23 cellular contexts compared by ENCODE assay signal in genomic region chr10:122663516-122664130, GRCh38. TPM values are rescaled to one million over a fixed set of nuclear protein-coding genes. Genes with fewer than 3 reads are reported as not detected.
"Had no signal": no experiment of that assay in that cellular context is flagged by ENCODE, and none has a peak within 500 bp of the region (broad histone marks: within the 10 kb centered on the region; RNA-seq: fewer than 3 reads in every experiment).

No MANE protein-coding gene starts in this region.

- H3K27ac ChIP-seq: KMS-11, SJSA1, SK-N-MC had no signal

- H3K36me3 ChIP-seq: SJSA1 had no signal

- H3K4me2 ChIP-seq: KMS-11 had no signal

- DNase-seq: Kasumi-1, MM.1S, NCI-H1092 treated with DMSO at 0.1 percent for 48 hours, NCI-H1436, NCI-H187, NCI-H2029 treated with DMSO at 0.1 percent for 48 hours, NCI-H2171 treated with DMSO at 0.1 percent for 48 hours, NCI-H2227 treated with DMSO at 0.1 percent for 48 hours, NCI-H524, NCI-H526 treated with DMSO at 0.1 percent for 48 hours, NCI-H774, Right ventricle myocardium superior, RPMI8226, SIG-M5, SW 1271 had no signal

- H3K9ac ChIP-seq: KMS-11 had no signal

- H3K9me3 ChIP-seq: SJSA1 had no signal

- H3K4me1 ChIP-seq: SJSA1 had no signal

- H3K4me3 ChIP-seq: K562, SJSA1, SK-N-MC had no signal

- ATAC-seq: K562 had no signal

RNA-seq across cellular contexts. Expression of gene C10orf120, which starts 36.0 kb away (rescaled TPM):
- total RNA-seq: HT1080, K562, M059J, NCI-H460, Right ventricle myocardium superior, SJSA1 had no signal
- polyA plus RNA-seq: IgD-negative memory B cell, K562 had no signal
